10 cellular contexts compared by ENCODE assay signal in the genomic region with DNA sequence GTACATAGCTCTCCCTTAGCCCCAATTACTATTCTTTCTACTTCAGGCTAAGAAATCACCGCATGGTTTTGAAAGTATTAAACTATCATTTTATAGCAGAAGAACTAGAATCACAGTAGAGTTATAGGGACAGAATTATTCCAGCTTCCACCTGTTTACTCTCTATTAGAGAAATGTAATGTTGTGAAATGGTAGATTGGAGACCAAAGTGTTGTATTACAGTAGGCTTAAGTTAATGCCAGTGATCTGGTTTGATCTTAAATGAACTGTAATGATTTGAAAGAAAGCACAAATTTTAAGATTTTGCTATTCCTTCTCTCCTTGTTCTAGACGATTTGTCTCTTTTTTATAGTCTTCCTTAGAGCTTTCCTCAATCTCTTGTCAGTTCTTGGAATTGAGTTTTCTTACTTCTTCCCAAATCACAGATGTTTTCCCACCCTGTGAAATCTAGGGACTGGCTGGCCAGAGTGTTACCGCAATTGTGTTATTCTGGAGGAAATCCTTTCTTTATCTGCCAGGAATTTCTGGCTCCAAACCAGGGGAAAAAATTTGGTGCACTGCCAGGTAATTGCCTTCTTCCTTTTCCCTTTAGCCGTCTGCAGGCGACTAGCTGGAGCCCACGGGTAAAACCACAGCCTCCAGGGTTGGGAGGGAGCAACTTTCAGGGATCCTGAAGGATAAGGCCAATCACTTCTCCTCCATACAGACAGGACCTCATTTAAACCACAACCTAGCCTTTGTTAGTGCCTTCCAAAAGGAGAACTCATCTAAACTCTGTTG. TPM values are rescaled to one million over a fixed set of nuclear protein-coding genes. Genes with fewer than 3 reads are reported as not detected.
DNase-seq lines count a peak whose midpoint lies in the region; ATAC-seq, FAIRE-seq and TF ChIP-seq lines count a peak whose summit lies in the region.
"Had no signal": no experiment of that assay in that cellular context is flagged by ENCODE, and none has a peak within 500 bp of the region (broad histone marks: within the 10 kb centered on the region; RNA-seq: fewer than 3 reads in every experiment).

No MANE protein-coding gene starts in this region.

- H3K27ac ChIP-seq in ACC112 (ENCODE audit: low read depth, low read length) (peak overlapping the region; percentile 13), lung (ENCODE audit: low read depth in 1 of 2, low read length in 1 of 2) (no peak overlapping the region)
- H3K27ac ChIP-seq: KMS-11 had no signal

- H3K27ac Mint-ChIP-seq in chondrocyte (ENCODE audit: unreplicated experiment), result peak overlapping the region; percentile 86

- H3K4me3 Mint-ChIP-seq in chondrocyte (ENCODE audit: unreplicated experiment), result no peak overlapping the region

- peaks cover 3% of the 10 kb centered on the region for H3K36me3 Mint-ChIP-seq in chondrocyte (ENCODE audit: low read depth)

- no peaks in the 10 kb centered on the region for H3K9me3 Mint-ChIP-seq in chondrocyte (ENCODE audit: low read depth)

- no peaks in the 10 kb centered on the region for H3K36me3 ChIP-seq in ACC112 (ENCODE audit: insufficient read depth, low read length)
- H3K36me3 ChIP-seq in lung (ENCODE audit: control insufficient read depth in 2 of 2, insufficient read depth in 2 of 2, low read length in 2 of 2), result no peaks in the 10 kb centered on the region

- ATAC-seq in lung (ENCODE audit: insufficient read depth, low FRiP score), result no peak
- no peak for ATAC-seq in HG02623 (IDR thresholded peaks at IDR 0.05; ENCODE audit: unreplicated experiment)
- ATAC-seq in HG03432 (IDR thresholded peaks at IDR 0.05; ENCODE audit: unreplicated experiment), result no peak

- WGBS in lung, 2 donors, result 20 to 34% methylated on average over 6 of the region's 6 CpGs

- H3K27me3 Mint-ChIP-seq in chondrocyte (ENCODE audit: low read depth), result no peaks in the 10 kb centered on the region

- no peaks in the 10 kb centered on the region for H3K9me3 ChIP-seq in lung (ENCODE audit: control insufficient read depth in 2 of 2, insufficient read depth in 1 of 2, low read length in 1 of 2)

- H3K4me1 ChIP-seq in ACC112 (ENCODE audit: control insufficient read depth, insufficient read depth, low read length, unreplicated experiment), result peaks cover 13% of the 10 kb centered on the region
- H3K4me1 ChIP-seq in lung (ENCODE audit: control insufficient read depth in 2 of 2, insufficient read depth in 2 of 2, low read length in 2 of 2), result peaks cover 2 to 4% of the 10 kb centered on the region in 2 donors

- DNase-seq in HTR-8/SVneo (ENCODE audit: insufficient read length, low spot score), result peak; percentile 60
- DNase-seq in chondrocyte (ENCODE audit: low spot score), result no peak
- DNase-seq in lung (ENCODE audit: low spot score), result peak; percentile 71
- no peak for DNase-seq in activated gamma-delta T cell (lab: John Stamatoyannopoulos, UW)
- DNase-seq in NCI-H1417 treated with DMSO at 0.1 percent for 48 hours (lab: John Stamatoyannopoulos, UW), result no peak
- DNase-seq: DND-41 had no signal

- no peak for TF ChIP-seq CTCF in chondrocyte (IDR thresholded peaks at IDR 0.05)
- no peak for TF ChIP-seq CTCF in lung (IDR thresholded peaks at IDR 0.05; ENCODE audit: control extremely low read depth, extremely low read depth)

- no peak for FAIRE-seq in HTR-8/SVneo (lab: Jason Lieb, UNC)

- H3K4me3 ChIP-seq in ACC112 (ENCODE audit: low read depth, low read length), result no peak overlapping the region
- no peak overlapping the region for H3K4me3 ChIP-seq in lung

- H3K79me2 ChIP-seq in ACC112 (ENCODE audit: control insufficient read depth, insufficient read depth, low read length, unreplicated experiment), result no peaks in the 10 kb centered on the region

- no peak overlapping the region for H2AFZ ChIP-seq in ACC112 (ENCODE audit: low read length, unreplicated experiment)

- H3K4me1 Mint-ChIP-seq in chondrocyte (ENCODE audit: low read depth), result peaks cover 21% of the 10 kb centered on the region

- H3K27me3 ChIP-seq in ACC112 (ENCODE audit: insufficient read depth, low read length), result no peaks in the 10 kb centered on the region
- no peaks in the 10 kb centered on the region for H3K27me3 ChIP-seq in lung (ENCODE audit: control insufficient read depth, insufficient read depth)

RNA-seq across cellular contexts. Expression of a gene that starts 51.7 kb away (rescaled TPM):
- 30.0 to 40.5 TPM (median 32.3 TPM) in 3 replicates for total RNA-seq in chondrocyte
- 10 to 100 TPM; 59.1 to 77.0 TPM for total RNA-seq in lung
- polyA plus RNA-seq in lung, result 100 to 1,000 TPM in 1 of 2 donors, 10 to 100 TPM in 1; 48.1 to 113 TPM

RNA-seq across cellular contexts. Expression of a gene that starts 58.9 kb away (rescaled TPM):
- 88.5 to 113 TPM (median 92.0 TPM) in 3 replicates for total RNA-seq in chondrocyte
- 100 to 1,000 TPM in 1 of 2 donors, 10 to 100 TPM in 1; 55.0 to 107 TPM for total RNA-seq in lung
- 10 to 100 TPM; 11.4 to 18.3 TPM for polyA plus RNA-seq in lung

Comparison
In these comparisons a context has a peak if more than half of its experiments do, and no peak if none do; other contexts are left out.
1. DNase-seq: peak in HTR-8/SVneo (single experiment) and lung (single experiment); none in chondrocyte (single experiment), activated gamma-delta T cell (single experiment) and NCI-H1417 treated with DMSO at 0.1 percent for 48 hours (single experiment).